Comparison of ENCODE assay signal across 20 cellular contexts in the genomic region with DNA sequence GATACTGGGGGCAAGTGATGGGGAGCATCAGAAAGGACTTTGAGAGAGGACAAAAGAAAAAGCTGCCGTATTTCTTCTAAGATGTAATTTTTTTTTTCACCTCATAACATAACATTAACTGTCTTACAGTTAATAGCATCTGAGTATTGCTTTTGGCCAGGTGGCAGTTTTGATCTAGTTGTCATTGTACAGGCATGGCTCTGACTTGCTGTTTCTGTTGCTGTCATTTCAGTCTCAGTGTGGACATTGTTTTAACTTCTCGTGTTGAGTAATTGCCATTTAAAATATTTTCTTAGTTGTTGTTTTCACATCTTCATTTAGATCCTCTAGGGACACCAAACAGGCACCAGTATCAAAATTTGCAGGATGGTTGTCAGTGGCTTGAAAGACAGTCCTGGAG.
A peak's percentile ranks its signal among the peaks of the same experiment; 100 is the strongest.
DNase-seq lines count a peak whose midpoint lies in the region; ATAC-seq and TF ChIP-seq lines count a peak whose summit lies in the region.
"Had no signal": no experiment of that assay in that cellular context is flagged by ENCODE, and none has a peak within 500 bp of the region (broad histone marks: within the 10 kb centered on the region; RNA-seq: fewer than 3 reads in every experiment).

No MANE protein-coding gene starts in this region.

- H4K20me1 ChIP-seq in DOHH2 (ENCODE audit: control insufficient read depth, insufficient read depth, low read depth, low read length): peaks cover 53% of the 10 kb centered on the region

- peaks cover 61% of the 10 kb centered on the region for H3K4me1 ChIP-seq in DOHH2 (ENCODE audit: control insufficient read depth, low read length)

- ATAC-seq in GM19395 (IDR thresholded peaks at IDR 0.05; ENCODE audit: unreplicated experiment): peak; percentile 57
- ATAC-seq in HG02642 (IDR thresholded peaks at IDR 0.05; ENCODE audit: poor library complexity, unreplicated experiment): peak; percentile 71
- peak; percentile 61 for ATAC-seq in HG03175 (IDR thresholded peaks at IDR 0.05; ENCODE audit: unreplicated experiment)
- no peak for ATAC-seq in GM21825 (IDR thresholded peaks at IDR 0.05; ENCODE audit: unreplicated experiment)
- ATAC-seq: left lobe of liver had no signal

- DNase-seq in HuH-7.5 (ENCODE audit: low spot score) (no peak), COLO668 (lab: John Stamatoyannopoulos, UW; ENCODE audit: unreplicated experiment) (no peak), RKO (ENCODE audit: low spot score) (no peak)
- DNase-seq: activated CD8-positive, alpha-beta memory T cell treated with anti-CD3 and anti-CD28 coated beads for 24 hours; activated gamma-delta T cell; CD4-positive, CD25-positive, alpha-beta regulatory T cell; dermis blood vessel endothelial cell; Kasumi-1; NCI-H1436; NCI-H446; stimulated activated naive CD4-positive, alpha-beta T cell; upper lobe of left lung had no signal

- no peak overlapping the region for H3K27ac ChIP-seq in DOHH2 (ENCODE audit: low read depth, low read length)
- H3K27ac ChIP-seq: 22Rv1, SK-N-MC, upper lobe of left lung had no signal

- H3K4me3 ChIP-seq in DOHH2 (ENCODE audit: low read length): no peak overlapping the region
- H3K4me3 ChIP-seq: SK-N-MC, upper lobe of left lung had no signal

- no peak for TF ChIP-seq CTCF in DOHH2 (IDR thresholded peaks at IDR 0.05; ENCODE audit: low read depth, low read length, poor library complexity, severe bottlenecking)

- H3K27me3 ChIP-seq in DOHH2 (ENCODE audit: control insufficient read depth, low read length): no peaks in the 10 kb centered on the region
- H3K27me3 ChIP-seq: upper lobe of left lung had no signal

- no peaks in the 10 kb centered on the region for H3F3A ChIP-seq in DOHH2 (ENCODE audit: control insufficient read depth, insufficient read depth)

- H3K9me2 ChIP-seq in DOHH2 (replicated peaks; ENCODE audit: control insufficient read depth, low read length): no peaks in the 10 kb centered on the region

- peaks cover 63% of the 10 kb centered on the region for H3K36me3 ChIP-seq in DOHH2 (ENCODE audit: control insufficient read depth, low read length)
- H3K36me3 ChIP-seq: upper lobe of left lung had no signal

- H3K79me2 ChIP-seq in DOHH2 (ENCODE audit: control insufficient read depth, low read length): peaks cover 100% of the 10 kb centered on the region

- H3K4me2 ChIP-seq in DOHH2 (ENCODE audit: low read length): 0 out of 2 replicates have a peak overlapping the region, but pooled peaks have one; percentile 2

- H3K9me3 ChIP-seq in DOHH2 (ENCODE audit: control insufficient read depth, insufficient read depth, low read length): no peaks in the 10 kb centered on the region
- H3K9me3 ChIP-seq: upper lobe of left lung had no signal
